ENCODE assay signal across 13 cellular contexts in genomic region chr7:34758111-34758601, GRCh38.
DNase-seq lines count a peak whose midpoint lies in the region; ATAC-seq and TF ChIP-seq lines count a peak whose summit lies in the region.
"Had no signal": no experiment of that assay in that cellular context is flagged by ENCODE, and none has a peak within 500 bp of the region (broad histone marks: within the 10 kb centered on the region; RNA-seq: fewer than 3 reads in every experiment).

No MANE protein-coding gene starts in this region.

- intact Hi-C loops in adrenal gland (cut with DNase I) = no loop called here

- no peak overlapping the region for H3K23ac ChIP-seq in trophoblast cell (ENCODE audit: low read length)

- peak; percentile 76 for DNase-seq in NOMO-1 treated with DMSO at 0.1 percent for 48 hours (lab: John Stamatoyannopoulos, UW; ENCODE audit: unreplicated experiment)
- DNase-seq in trophoblast cell = peak; percentile 85 to 96
- DNase-seq in nucleus accumbens (lab: John Stamatoyannopoulos, UW) = no peak
- no peak for DNase-seq in adrenal gland
- no peak for DNase-seq in NCI-H1092 treated with DMSO at 0.1 percent for 48 hours (lab: John Stamatoyannopoulos, UW)
- DNase-seq: activated naive CD4-positive, alpha-beta T cell treated with Interleukin-2 at 50 U/mL for 16 hours; CD4-positive, alpha-beta memory T cell; lower lobe of right lung; NCI-H1048; T1000 had no signal

- no peak overlapping the region for H4K91ac ChIP-seq in trophoblast cell (ENCODE audit: low read depth, low read length)

- H3K79me2 ChIP-seq in trophoblast cell (ENCODE audit: control insufficient read depth, insufficient read depth, low read length, poor library complexity) = no peaks in the 10 kb centered on the region

- H2BK5ac ChIP-seq in trophoblast cell (ENCODE audit: low read depth, low read length, poor library complexity) = no peak overlapping the region

- no peak overlapping the region for H3K14ac ChIP-seq in trophoblast cell (ENCODE audit: low read length)

- H3K4ac ChIP-seq in trophoblast cell (ENCODE audit: low read depth, low read length) = no peak overlapping the region

- H2BK12ac ChIP-seq in trophoblast cell (ENCODE audit: low read length) = peak overlapping the region; percentile 36

- H3K18ac ChIP-seq in trophoblast cell (ENCODE audit: low read length) = no peak overlapping the region

- H3K27ac ChIP-seq in trophoblast cell (ENCODE audit: low read depth, low read length) (no peak overlapping the region), adrenal gland (no peak overlapping the region)
- H3K27ac ChIP-seq: lower lobe of right lung, skin epidermis had no signal

- no peak for TF ChIP-seq CTCF in adrenal gland (IDR thresholded peaks at IDR 0.05)

- peak; percentile 39 for TF ChIP-seq POLR2A in GM19099 (IDR thresholded peaks at IDR 0.05; ENCODE audit: extremely low read depth, insufficient read length, low read depth)
- TF ChIP-seq POLR2A in adrenal gland (IDR thresholded peaks at IDR 0.05) = no peak

- H3K4me1 ChIP-seq in trophoblast cell (ENCODE audit: control insufficient read depth in 1 of 2, insufficient read depth in 2 of 2, low read length in 2 of 2) = no peaks in the 10 kb centered on the region
- peaks cover 0 to 7% of the 10 kb centered on the region in 2 donors for H3K4me1 ChIP-seq in adrenal gland (replicated peaks in 1 of 2)
- H3K4me1 ChIP-seq: lower lobe of right lung had no signal

- no peak overlapping the region for H3K9ac ChIP-seq in trophoblast cell (ENCODE audit: low read length)

- H3K4me3 ChIP-seq in trophoblast cell (ENCODE audit: low read depth, low read length) (no peak overlapping the region), adrenal gland (no peak overlapping the region)
- H3K4me3 ChIP-seq: lower lobe of right lung, skin epidermis had no signal

- H2BK120ac ChIP-seq in trophoblast cell (ENCODE audit: insufficient read depth, low read length, poor library complexity) = no peak overlapping the region

- H3K27me3 ChIP-seq in trophoblast cell (ENCODE audit: insufficient read depth, low read length) = no peaks in the 10 kb centered on the region
- H3K27me3 ChIP-seq in adrenal gland = no peaks in the 10 kb centered on the region

- no peak overlapping the region for H4K12ac ChIP-seq in trophoblast cell (ENCODE audit: low read depth, low read length)

- no peaks in the 10 kb centered on the region for H3K36me3 ChIP-seq in trophoblast cell (ENCODE audit: control insufficient read depth in 1 of 2, insufficient read depth in 2 of 2, low read length in 2 of 2)
- H3K36me3 ChIP-seq in adrenal gland (replicated peaks in 1 of 2) = no peaks in the 10 kb centered on the region
- H3K36me3 ChIP-seq: lower lobe of right lung had no signal

- no peaks in the 10 kb centered on the region for H3K9me3 ChIP-seq in trophoblast cell (ENCODE audit: insufficient read depth, low read depth, low read length)
- H3K9me3 ChIP-seq in adrenal gland (replicated peaks in 1 of 3) = no peaks in the 10 kb centered on the region
- H3K9me3 ChIP-seq: lower lobe of right lung had no signal

- no peak overlapping the region for H3K4me2 ChIP-seq in trophoblast cell (ENCODE audit: low read length)

- no peaks in the 10 kb centered on the region for H3K79me1 ChIP-seq in trophoblast cell (ENCODE audit: low read length)

- no peak overlapping the region for H4K8ac ChIP-seq in trophoblast cell (ENCODE audit: low read depth, low read length)

- no peak overlapping the region for H2AFZ ChIP-seq in trophoblast cell (ENCODE audit: insufficient read depth, low read length, poor library complexity)

- no peak overlapping the region for H2AK5ac ChIP-seq in trophoblast cell (ENCODE audit: low read length)

- ATAC-seq in HG02759 (IDR thresholded peaks at IDR 0.05; ENCODE audit: unreplicated experiment) = peak; percentile 57

- no CpG with 5 or more reads among the region's 1 CpG for WGBS in trophoblast cell (ENCODE audit: extremely low coverage, insufficient coverage, insufficient read length)
- 60 to 80% (median 69%) methylated on average over 1 of the region's 1 CpG for WGBS in adrenal gland, 4 donors

Comparison
In these comparisons a context has a peak if more than half of its experiments do, and no peak if none do; other contexts are left out.
1. DNase-seq: peak in NOMO-1 treated with DMSO at 0.1 percent for 48 hours (single experiment) and trophoblast cell (2 of 2); none in nucleus accumbens (0 of 56), adrenal gland (0 of 7) and NCI-H1092 treated with DMSO at 0.1 percent for 48 hours (single experiment).